8 cellular contexts compared by ENCODE assay signal in the genomic region with DNA sequence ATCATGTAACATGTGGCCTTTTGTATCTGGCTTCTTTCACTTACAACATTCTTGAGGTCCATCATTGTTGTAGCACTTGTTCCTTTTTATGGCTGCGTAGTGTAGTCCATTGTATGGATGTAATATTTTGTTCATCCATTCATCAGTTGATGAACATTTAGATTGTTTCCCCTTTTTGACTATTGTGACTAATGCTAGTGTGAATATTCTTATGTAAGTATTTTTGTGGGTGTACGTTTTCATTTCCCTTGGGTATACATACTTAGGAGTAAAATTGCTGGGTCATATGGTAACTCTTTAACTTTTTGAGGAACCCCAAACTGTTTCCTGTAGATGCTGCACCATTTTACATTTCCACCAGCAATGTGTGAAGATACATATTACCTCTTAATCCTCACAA.
DNase-seq lines count a peak whose midpoint lies in the region; ATAC-seq, FAIRE-seq and TF ChIP-seq lines count a peak whose summit lies in the region.
"Not testable (repeated sequence)": the region's sequence is repeated elsewhere in the genome, so short reads cannot be mapped to it uniquely, and the experiment has no call there.

No MANE protein-coding gene starts in this region.

- peak overlapping the region; percentile 83 for H3K4me2 ChIP-seq in BLaER1
- H3K4me2 ChIP-seq in OCI-LY1 (ENCODE audit: low read length): peak overlapping the region; percentile 25; the same call in 1 of the 2 replicates
- H3K4me2 ChIP-seq in HepG2 (ENCODE audit: low read depth, low read length): 0 out of 2 replicates have a peak overlapping the region, but pooled peaks have one; percentile 15

- H3K27ac Mint-ChIP-seq in activated B cell treated with CpG ODN at 0.5 μM for 24 hours: peak overlapping the region; percentile 79
- not testable (repeated sequence) for H3K27ac Mint-ChIP-seq in activated naive CD4-positive, alpha-beta T cell treated with anti-CD3 and anti-CD28 coated beads for 36 hours; stimulated activated memory B cell treated with anti-CD40 and anti-IgM and Interleukin-4, amounts not matched to agents 10 μg/mL and 1 μg/mL and 100 μg/mL, for 72 hours

- WGBS in HepG2 (ENCODE audit: low lambda C conversion rate): 75% methylated on average over 2 of the region's 2 CpGs

- peaks cover 43% of the 10 kb centered on the region for H3K4me1 Mint-ChIP-seq in activated B cell treated with CpG ODN at 0.5 μM for 24 hours
- H3K4me1 Mint-ChIP-seq in activated naive CD4-positive, alpha-beta T cell treated with anti-CD3 and anti-CD28 coated beads for 36 hours (ENCODE audit: low read depth): peaks cover 42% of the 10 kb centered on the region
- peaks cover 30% of the 10 kb centered on the region for H3K4me1 Mint-ChIP-seq in stimulated activated memory B cell treated with anti-CD40 and anti-IgM and Interleukin-4, amounts not matched to agents 10 μg/mL and 1 μg/mL and 100 μg/mL, for 72 hours

- CTCF ChIA-PET in activated B cell treated with CpG ODN at 0.5 μM for 24 hours (lab: Charles Lee); activated naive CD4-positive, alpha-beta T cell treated with anti-CD3 and anti-CD28 coated beads for 36 hours (lab: Charles Lee); HepG2 (lab: Yijun Ruan, JAX; ENCODE audit: low intra/inter-chr PET ratio, low total read pairs): not testable (repeated sequence)

- not testable (repeated sequence) for H3K79me2 ChIP-seq in OCI-LY1 (ENCODE audit: insufficient read depth, low read length); HepG2 (ENCODE audit: insufficient read depth, low read length)

- not testable (repeated sequence) for BruUV-seq in HepG2 (replicated peaks; lab: Mats Ljungman, UMichigan)

- not testable (repeated sequence) for H4K20me1 ChIP-seq in BLaER1; OCI-LY1 (ENCODE audit: insufficient read depth, low read length); HepG2 (ENCODE audit: insufficient read depth, low read length)

- H3K27ac ChIP-seq in BLaER1; OCI-LY1 (ENCODE audit: low read depth, low read length, poor library complexity, severe bottlenecking); coronary artery; HepG2 (ENCODE audit: extremely low read length, insufficient read depth, low read length): not testable (repeated sequence)

- in situ Hi-C loops in HepG2 (cut with HindIII; ENCODE audit: extremely low pct_ligation_motif_present, low pct_unique_long_range_greater_than_20kb): not testable (repeated sequence)

- not testable (repeated sequence) for TF ChIP-seq EP300 in HepG2 (IDR thresholded peaks at IDR 0.05; ENCODE audit: low read depth in 2 of 2, low read length in 2 of 2); HepG2 (CRISPR knock-in tag; IDR thresholded peaks at IDR 0.05; ENCODE audit: borderline replicate concordance)

- intact Hi-C loops in activated B cell treated with CpG ODN at 0.5 μM for 24 hours (cut with micrococcal nuclease); activated naive CD4-positive, alpha-beta T cell treated with anti-CD3 and anti-CD28 coated beads for 36 hours (cut with micrococcal nuclease); HepG2 (cut with micrococcal nuclease; ENCODE audit: unreplicated experiment): not testable (repeated sequence)

- not testable (repeated sequence) for FAIRE-seq in HepG2 (lab: Jason Lieb, UNC)

- DNase-seq in GM06990 (ENCODE audit: extremely low read depth, insufficient read length); activated B cell treated with CpG ODN at 0.5 μM for 24 hours; activated naive CD4-positive, alpha-beta T cell treated with anti-CD3 and anti-CD28 coated beads for 36 hours; coronary artery (ENCODE audit: low spot score); HepG2 (ENCODE audit: low spot score): not testable (repeated sequence)

- not testable (repeated sequence) for TF ChIP-seq RAD21 in HepG2 (CRISPR knock-in tag; IDR thresholded peaks at IDR 0.05)

- not testable (repeated sequence) for H3K27me3 Mint-ChIP-seq in activated B cell treated with CpG ODN at 0.5 μM for 24 hours; activated naive CD4-positive, alpha-beta T cell treated with anti-CD3 and anti-CD28 coated beads for 36 hours (ENCODE audit: low read depth); stimulated activated memory B cell treated with anti-CD40 and anti-IgM and Interleukin-4, amounts not matched to agents 10 μg/mL and 1 μg/mL and 100 μg/mL, for 72 hours

- H3K4me1 ChIP-seq in BLaER1 (peaks cover 24% of the 10 kb centered on the region; the same call in 1 of the 2 replicates), OCI-LY1 (ENCODE audit: insufficient read depth, low read length, severe bottlenecking) (peaks cover 30% of the 10 kb centered on the region), HepG2 (ENCODE audit: insufficient read depth, low read length) (peaks cover 20% of the 10 kb centered on the region)

- TF ChIP-seq CTCF in GM06990 (IDR thresholded peaks at IDR 0.05; ENCODE audit: insufficient read depth, low read length, poor library complexity, severe bottlenecking); OCI-LY1 (IDR thresholded peaks at IDR 0.05; ENCODE audit: low read length); activated B cell treated with CpG ODN at 0.5 μM for 24 hours (IDR thresholded peaks at IDR 0.05); coronary artery (IDR thresholded peaks at IDR 0.05); HepG2 (CRISPR knock-in tag; IDR thresholded peaks at IDR 0.05): not testable (repeated sequence)

- ATAC-seq in activated B cell treated with CpG ODN at 0.5 μM for 24 hours (ENCODE audit: low read depth); HepG2; stimulated activated memory B cell treated with anti-CD40 and anti-IgM and Interleukin-4, amounts not matched to agents 10 μg/mL and 1 μg/mL and 100 μg/mL, for 72 hours: not testable (repeated sequence)

- H3K9ac ChIP-seq in BLaER1; OCI-LY1 (ENCODE audit: low read length); HepG2 (ENCODE audit: insufficient read depth, low read depth, low read length): not testable (repeated sequence)

- POLR2A ChIA-PET in activated B cell treated with CpG ODN at 0.5 μM for 24 hours (lab: Charles Lee); HepG2 (lab: Yijun Ruan, JAX): not testable (repeated sequence)

- peaks cover 41% of the 10 kb centered on the region for H3K36me3 Mint-ChIP-seq in activated B cell treated with CpG ODN at 0.5 μM for 24 hours (ENCODE audit: low read depth)
- peaks cover 24% of the 10 kb centered on the region for H3K36me3 Mint-ChIP-seq in activated naive CD4-positive, alpha-beta T cell treated with anti-CD3 and anti-CD28 coated beads for 36 hours (ENCODE audit: low read depth)
- peaks cover 28% of the 10 kb centered on the region for H3K36me3 Mint-ChIP-seq in stimulated activated memory B cell treated with anti-CD40 and anti-IgM and Interleukin-4, amounts not matched to agents 10 μg/mL and 1 μg/mL and 100 μg/mL, for 72 hours

- H3K4me3 ChIP-seq in BLaER1; HepG2 (replicated peaks in 1 of 3; ENCODE audit: insufficient read depth in 1 of 3, low read depth in 2 of 3, low read length in 3 of 3): not testable (repeated sequence)
- H3K4me3 ChIP-seq in GM06990 (replicated peaks; ENCODE audit: low read depth, low read length): peak overlapping the region; percentile 23
- peak overlapping the region; percentile 23 for H3K4me3 ChIP-seq in OCI-LY1 (ENCODE audit: low read depth, low read length, poor library complexity, severe bottlenecking)
- H3K4me3 ChIP-seq in coronary artery: peak overlapping the region; percentile 84

- H3F3A ChIP-seq in OCI-LY1 (ENCODE audit: insufficient read depth, low read length): not testable (repeated sequence)

- not testable (repeated sequence) for TF ChIP-seq POLR2A in HepG2 (IDR thresholded peaks at IDR 0.05; ENCODE audit: insufficient read depth in 1 of 2, low read depth in 2 of 2, low read length in 2 of 2)

- not testable (repeated sequence) for H3K27me3 ChIP-seq in BLaER1; GM06990 (replicated peaks; ENCODE audit: control insufficient read depth, insufficient read depth, low read length); OCI-LY1 (ENCODE audit: insufficient read depth, low read length); HepG2 (ENCODE audit: control insufficient read depth in 1 of 2, insufficient read depth in 2 of 2, low read length in 2 of 2)

- not testable (repeated sequence) for H3K9me2 ChIP-seq in OCI-LY1 (ENCODE audit: low read depth, low read length)

- H3K9me3 Mint-ChIP-seq in activated B cell treated with CpG ODN at 0.5 μM for 24 hours; activated naive CD4-positive, alpha-beta T cell treated with anti-CD3 and anti-CD28 coated beads for 36 hours; stimulated activated memory B cell treated with anti-CD40 and anti-IgM and Interleukin-4, amounts not matched to agents 10 μg/mL and 1 μg/mL and 100 μg/mL, for 72 hours: not testable (repeated sequence)

- not testable (repeated sequence) for H3K9me3 ChIP-seq in BLaER1; OCI-LY1 (ENCODE audit: low read length); HepG2 (ENCODE audit: low read length)

- H2AFZ ChIP-seq in OCI-LY1 (ENCODE audit: low read length); HepG2 (ENCODE audit: low read length): not testable (repeated sequence)

- H3K4me3 Mint-ChIP-seq in activated B cell treated with CpG ODN at 0.5 μM for 24 hours: not testable (repeated sequence)
- H3K4me3 Mint-ChIP-seq in activated naive CD4-positive, alpha-beta T cell treated with anti-CD3 and anti-CD28 coated beads for 36 hours: peak overlapping the region; percentile 39
- H3K4me3 Mint-ChIP-seq in stimulated activated memory B cell treated with anti-CD40 and anti-IgM and Interleukin-4, amounts not matched to agents 10 μg/mL and 1 μg/mL and 100 μg/mL, for 72 hours: peak overlapping the region; percentile 70

- peaks cover 15% of the 10 kb centered on the region for H3K36me3 ChIP-seq in BLaER1
- not testable (repeated sequence) for H3K36me3 ChIP-seq in GM06990 (ENCODE audit: control insufficient read depth, insufficient read depth, low read length); OCI-LY1 (ENCODE audit: insufficient read depth, low read length); HepG2 (replicated peaks in 1 of 2; ENCODE audit: control insufficient read depth in 1 of 2, insufficient read depth in 2 of 2, low read length in 2 of 2)

Comparison
In these comparisons a context has a peak if more than half of its experiments do, and no peak if none do; other contexts are left out.
1. H3K4me2 ChIP-seq: peak in every context shown above with its lines; median percentile 83 in BLaER1; 25 in OCI-LY1; 15 in HepG2.